Comparison of ENCODE assay signal across 20 cellular contexts in genomic region chr15:39665629-39666245, GRCh38.
DNase-seq lines count a peak whose midpoint lies in the region; ATAC-seq, FAIRE-seq and TF ChIP-seq lines count a peak whose summit lies in the region.
"Had no signal": no experiment of that assay in that cellular context is flagged by ENCODE, and none has a peak within 500 bp of the region (broad histone marks: within the 10 kb centered on the region; RNA-seq: fewer than 3 reads in every experiment).

No MANE protein-coding gene starts in this region.

- DNase-seq in GM23248 (no peak), astrocyte (ENCODE audit: low read depth) (no peak), Right ventricle myocardium superior (no peak), EL (no peak), RWPE1 (ENCODE audit: low spot score) (no peak)
- DNase-seq: activated CD4-positive, alpha-beta T cell treated with anti-CD3 and anti-CD28 coated beads, Interleukin-2, amount 10 ng/mL, durations not matched to agents 7 days and 5 days; AML-193; amygdala; cerebellar nuclear complex; foreskin keratinocyte; left colon; NCI-H1417 treated with DMSO at 0.1 percent for 48 hours; NCI-H2171 treated with DMSO at 0.1 percent for 48 hours; PC-9; stimulated activated CD4-positive, alpha-beta T cell treated with anti-CD3 and anti-CD28 coated beads, Interleukin-4, amount 100 ng/mL, for 1 hour had no signal

- no peaks in the 10 kb centered on the region for H3K36me3 Mint-ChIP-seq in astrocyte (ENCODE audit: low read depth, unreplicated experiment)

- H4K20me1 ChIP-seq in GM23248 (ENCODE audit: insufficient read depth) = no peaks in the 10 kb centered on the region
- no peaks in the 10 kb centered on the region for H4K20me1 ChIP-seq in astrocyte (ENCODE audit: insufficient read depth, low read length)

- H3K4me1 ChIP-seq in GM23248 (ENCODE audit: insufficient read depth) (peaks cover 42% of the 10 kb centered on the region), astrocyte (ENCODE audit: insufficient read depth, low read length) (peaks cover 16% of the 10 kb centered on the region), gastroesophageal sphincter (peaks cover 0 to 60% (median 22%) of the 10 kb centered on the region in 3 donors), parathyroid adenoma (no peaks in the 10 kb centered on the region)
- H3K4me1 ChIP-seq: foreskin keratinocyte had no signal

- H2AFZ ChIP-seq in GM23248 (0 out of 2 replicates have a peak overlapping the region, but pooled peaks have one; percentile 2), astrocyte (ENCODE audit: low read depth, low read length) (no peak overlapping the region), parathyroid adenoma (no peak overlapping the region)
- H2AFZ ChIP-seq: PC-9 had no signal

- TF ChIP-seq EP300 in gastroesophageal sphincter (IDR thresholded peaks at IDR 0.05) = no peak

- H3K27me3 ChIP-seq in GM23248 (replicated peaks; ENCODE audit: insufficient read depth) = no peaks in the 10 kb centered on the region
- H3K27me3 ChIP-seq in astrocyte (ENCODE audit: insufficient read depth, low read length) = no peaks in the 10 kb centered on the region
- no peaks in the 10 kb centered on the region for H3K27me3 ChIP-seq in gastroesophageal sphincter
- no peaks in the 10 kb centered on the region for H3K27me3 ChIP-seq in parathyroid adenoma (ENCODE audit: control insufficient read depth, insufficient read depth, low read length)
- H3K27me3 ChIP-seq: foreskin keratinocyte had no signal

- TF ChIP-seq POLR2A in gastroesophageal sphincter (IDR thresholded peaks at IDR 0.05) = no peak

- H3K27ac ChIP-seq in GM23248 (no peak overlapping the region), astrocyte (ENCODE audit: low read depth, low read length) (no peak overlapping the region), gastroesophageal sphincter (peak overlapping the region in 3 of 4 donors; percentile 27 to 47 (median 46)), parathyroid adenoma (no peak overlapping the region), RWPE1 (no peak overlapping the region)
- H3K27ac ChIP-seq: foreskin keratinocyte, PC-9 had no signal

- H3F3A ChIP-seq in GM23248 (ENCODE audit: insufficient read depth) = peaks cover 13% of the 10 kb centered on the region; the same call in 1 of the 2 replicates

- H3K9me3 Mint-ChIP-seq in astrocyte (ENCODE audit: unreplicated experiment) = no peaks in the 10 kb centered on the region
- H3K9me3 Mint-ChIP-seq: activated CD4-positive, alpha-beta T cell treated with anti-CD3 and anti-CD28 coated beads, Interleukin-2, amount 10 ng/mL, durations not matched to agents 7 days and 5 days had no signal

- TF ChIP-seq CTCF in astrocyte (IDR thresholded peaks at IDR 0.05; ENCODE audit: insufficient read depth, low read depth, low read length) = no peak
- TF ChIP-seq CTCF in gastroesophageal sphincter (IDR thresholded peaks at IDR 0.05) = no peak
- TF ChIP-seq CTCF in parathyroid adenoma (IDR thresholded peaks at IDR 0.05) = no peak
- no peak for TF ChIP-seq CTCF in RWPE1 (conservative IDR thresholded peaks at IDR 0.05; ENCODE audit: low read depth)

- H3K4me2 ChIP-seq in GM23248 (ENCODE audit: unreplicated experiment) (no peak overlapping the region), astrocyte (ENCODE audit: low read length) (peak overlapping the region; percentile 40), parathyroid adenoma (ENCODE audit: low read length) (peak overlapping the region; percentile 56)
- H3K4me2 ChIP-seq: PC-9 had no signal

- H3K9me3 ChIP-seq in GM23248 (ENCODE audit: low read depth) (no peaks in the 10 kb centered on the region), astrocyte (ENCODE audit: insufficient read depth, low read depth, low read length) (no peaks in the 10 kb centered on the region), gastroesophageal sphincter (no peaks in the 10 kb centered on the region), parathyroid adenoma (ENCODE audit: control insufficient read depth, low read length) (no peaks in the 10 kb centered on the region)

- in situ Hi-C loops in GM23248 (cut with MboI) = no loop called here

- peak overlapping the region; percentile 38 for H3K27ac Mint-ChIP-seq in astrocyte (ENCODE audit: unreplicated experiment)
- H3K27ac Mint-ChIP-seq: activated CD4-positive, alpha-beta T cell treated with anti-CD3 and anti-CD28 coated beads, Interleukin-2, amount 10 ng/mL, durations not matched to agents 7 days and 5 days had no signal

- 68 to 69% methylated on average over 4 of the region's 4 CpGs for WGBS in GM23248 (ENCODE audit: low coverage in 1 of 2, low lambda C conversion rate in 2 of 2, missing lambda C conversion rate in 2 of 2), 2 experiments
- WGBS in gastroesophageal sphincter (ENCODE audit: low coverage in 1 of 2), 2 donors = 50 to 57% methylated on average over 4 of the region's 4 CpGs

- no peak overlapping the region for H3K9ac ChIP-seq in GM23248
- no peak overlapping the region for H3K9ac ChIP-seq in astrocyte (ENCODE audit: low read length)
- no peak overlapping the region for H3K9ac ChIP-seq in parathyroid adenoma

- no peaks in the 10 kb centered on the region for H3K79me2 ChIP-seq in GM23248 (ENCODE audit: insufficient read depth)
- H3K79me2 ChIP-seq in astrocyte (ENCODE audit: insufficient read depth, low read length) = no peaks in the 10 kb centered on the region
- H3K79me2 ChIP-seq in parathyroid adenoma = no peaks in the 10 kb centered on the region

- H3K9me2 ChIP-seq in GM23248 (ENCODE audit: insufficient read depth) = no peaks in the 10 kb centered on the region; the same call in 1 of the 2 replicates

- no peak for FAIRE-seq in astrocyte (lab: Jason Lieb, UNC)
- FAIRE-seq: HTR-8/SVneo, urothelium cell line had no signal

- H3K4me3 ChIP-seq in GM23248 (no peak overlapping the region), astrocyte (ENCODE audit: insufficient read depth, low read depth, low read length) (peak overlapping the region; percentile 18), gastroesophageal sphincter (no peak overlapping the region), parathyroid adenoma (ENCODE audit: low read depth, low read length) (peak overlapping the region; percentile 37)
- H3K4me3 ChIP-seq: PC-9 had no signal

- H3K4me3 Mint-ChIP-seq in astrocyte (ENCODE audit: unreplicated experiment) = no peak overlapping the region
- H3K4me3 Mint-ChIP-seq: activated CD4-positive, alpha-beta T cell treated with anti-CD3 and anti-CD28 coated beads, Interleukin-2, amount 10 ng/mL, durations not matched to agents 7 days and 5 days had no signal

- H3K27me3 Mint-ChIP-seq in astrocyte (ENCODE audit: low read depth, unreplicated experiment) = no peaks in the 10 kb centered on the region

- no peak for ATAC-seq in gastroesophageal sphincter
- ATAC-seq in Right ventricle myocardium superior (ENCODE audit: poor library complexity) = no peak
- ATAC-seq in GM18861 (IDR thresholded peaks at IDR 0.05; ENCODE audit: unreplicated experiment) = no peak
- ATAC-seq: foreskin keratinocyte, left colon had no signal

- POLR2A ChIA-PET in RWPE1 (lab: Yijun Ruan, JAX; ENCODE audit: low non-redundant PET) = no interaction called here

- H3K36me3 ChIP-seq in GM23248 (ENCODE audit: low read depth) (no peaks in the 10 kb centered on the region), astrocyte (ENCODE audit: insufficient read depth, low read length) (no peaks in the 10 kb centered on the region), gastroesophageal sphincter (no peaks in the 10 kb centered on the region), parathyroid adenoma (ENCODE audit: control insufficient read depth, insufficient read depth, low read length) (no peaks in the 10 kb centered on the region)

- peaks cover 41% of the 10 kb centered on the region for H3K4me1 Mint-ChIP-seq in astrocyte (ENCODE audit: low read depth, unreplicated experiment)
- H3K4me1 Mint-ChIP-seq: activated CD4-positive, alpha-beta T cell treated with anti-CD3 and anti-CD28 coated beads, Interleukin-2, amount 10 ng/mL, durations not matched to agents 7 days and 5 days had no signal

- intact Hi-C loops in Right ventricle myocardium superior (cut with DNase I) = no loop called here

- CTCF ChIA-PET in RWPE1 (lab: Yijun Ruan, JAX) = no interaction called here

Comparison
In these comparisons a context has a peak if more than half of its experiments do, and no peak if none do; other contexts are left out.
1. H3K27ac ChIP-seq: peak in gastroesophageal sphincter (3 of 4); none in GM23248 (single experiment), astrocyte (single experiment), parathyroid adenoma (single experiment) and RWPE1 (single experiment).
2. H3K4me3 ChIP-seq: peak in astrocyte (single experiment) and parathyroid adenoma (single experiment); none in GM23248 (single experiment) and gastroesophageal sphincter (0 of 2).